ENCODE assay signal across 10 cellular contexts in the genomic region with DNA sequence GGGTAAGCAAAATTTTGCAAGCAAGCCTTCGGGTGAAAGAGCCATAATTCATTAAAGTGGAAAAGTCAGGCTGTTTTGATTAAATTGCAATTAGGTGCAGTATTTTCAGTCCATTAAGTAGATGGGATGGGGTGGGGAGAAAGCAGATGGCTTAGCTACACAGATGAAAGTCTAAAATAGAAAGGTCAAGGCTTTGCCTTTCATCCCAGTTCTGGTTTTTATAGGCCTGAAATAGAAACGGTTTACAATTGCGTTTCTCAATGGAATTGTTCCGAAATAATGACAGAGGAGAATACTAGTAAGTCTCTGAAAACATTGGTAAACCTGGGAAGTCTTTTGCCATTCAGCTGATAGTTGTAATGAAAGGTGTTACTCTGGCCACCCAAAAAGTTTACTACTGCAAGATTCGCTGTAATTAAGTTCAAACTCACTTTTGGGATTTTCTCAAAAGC. TPM values are rescaled to one million over a fixed set of nuclear protein-coding genes. Genes with fewer than 3 reads are reported as not detected.
DNase-seq lines count a peak whose midpoint lies in the region; ATAC-seq, FAIRE-seq and TF ChIP-seq lines count a peak whose summit lies in the region.
"Had no signal": no experiment of that assay in that cellular context is flagged by ENCODE, and none has a peak within 500 bp of the region (broad histone marks: within the 10 kb centered on the region; RNA-seq: fewer than 3 reads in every experiment).

No MANE protein-coding gene starts in this region.

- SMC1A ChIA-PET in GM12878 (lab: Charles Lee; ENCODE audit: uncharacterized antibody, unreplicated experiment), result interaction anchor here (1.4 kb wide), 1 partner anchor 253 kb away, joined by 4 read pairs; no protein-coding TSS in a partner anchor

- no peaks in the 10 kb centered on the region for H3K36me3 Mint-ChIP-seq in CD4-positive, alpha-beta memory T cell
- no peaks in the 10 kb centered on the region for H3K36me3 Mint-ChIP-seq in natural killer cell

- TF ChIP-seq CTCF in GM12878 (IDR thresholded peaks at IDR 0.05 in 2 of 3, conservative IDR thresholded peaks at IDR 0.05 in 1 of 3; ENCODE audit: control insufficient read depth in 2 of 3, extremely low read depth in 1 of 3, insufficient read depth in 1 of 3, low read depth in 3 of 3, low read length in 3 of 3) (no peak), natural killer cell (IDR thresholded peaks at IDR 0.05) (no peak)

- peak overlapping the region in 1 of 7 donors; percentile 58 for H3K27ac Mint-ChIP-seq in CD4-positive, alpha-beta memory T cell
- no peak overlapping the region for H3K27ac Mint-ChIP-seq in natural killer cell

- peaks cover 7 to 17% (median 13%) of the 10 kb centered on the region in 4 donors for H3K4me1 Mint-ChIP-seq in CD4-positive, alpha-beta memory T cell
- peaks cover 7 to 11% of the 10 kb centered on the region in 2 donors for H3K4me1 Mint-ChIP-seq in natural killer cell

- TF ChIP-seq POLR2A in GM12878 (IDR thresholded peaks at IDR 0.05; ENCODE audit: low read depth, low read length), result no peak

- ATAC-seq in GM12878 (no peak), natural killer cell (no peak), HG02588 (IDR thresholded peaks at IDR 0.05; ENCODE audit: unreplicated experiment) (no peak), esophagus mucosa (no peak)

- peaks cover 38 to 47% of the 10 kb centered on the region in 2 donors for H3K27me3 Mint-ChIP-seq in CD4-positive, alpha-beta memory T cell
- H3K27me3 Mint-ChIP-seq in natural killer cell (ENCODE audit: low read depth in 2 of 2), result peaks cover 47 to 61% of the 10 kb centered on the region in 2 donors

- peak overlapping the region; percentile 93 for H3K4me2 ChIP-seq in GM12878 (ENCODE audit: control insufficient read depth, insufficient read depth)

- H3K4me1 ChIP-seq in CD4-positive, alpha-beta memory T cell (ENCODE audit: insufficient read depth, low read length), result peaks cover 13% of the 10 kb centered on the region
- no peaks in the 10 kb centered on the region; the same call in 1 of the 2 replicates for H3K4me1 ChIP-seq in GM12878 (ENCODE audit: control insufficient read depth, insufficient read depth, low read length)

- TF ChIP-seq EP300 in GM12878 (IDR thresholded peaks at IDR 0.05; ENCODE audit: borderline replicate concordance in 1 of 2, control insufficient read depth in 1 of 2, low read depth in 2 of 2, low read length in 2 of 2), result no peak

- H3K9ac ChIP-seq in GM12878 (ENCODE audit: control insufficient read depth, insufficient read depth, low read length), result no peak overlapping the region

- H3K4me3 ChIP-seq in CD4-positive, alpha-beta memory T cell (ENCODE audit: low read length in 2 of 2), result no peak overlapping the region
- H3K4me3 ChIP-seq in GM12878, result peak overlapping the region; percentile 66; the same call in 1 of the 2 replicates

- peak; percentile 31 for FAIRE-seq in HTR-8/SVneo (lab: Jason Lieb, UNC)
- FAIRE-seq in GM12878 (lab: Jason Lieb, UNC), result no peak

- POLR2A ChIA-PET in CD4-positive, alpha-beta memory T cell (lab: Charles Lee; ENCODE audit: partially characterized antibody), result no interaction called here
- POLR2A ChIA-PET in GM12878 (lab: Charles Lee), result no interaction called here

- H3K36me3 ChIP-seq in CD4-positive, alpha-beta memory T cell (ENCODE audit: insufficient read depth, low read length), result no peaks in the 10 kb centered on the region
- no peaks in the 10 kb centered on the region for H3K36me3 ChIP-seq in GM12878 (ENCODE audit: control insufficient read depth in 2 of 2, insufficient read depth in 2 of 2, low read length in 1 of 2)

- peak overlapping the region; percentile 81 to 96 (median 94) for H3K4me3 Mint-ChIP-seq in CD4-positive, alpha-beta memory T cell
- peak overlapping the region; percentile 94 for H3K4me3 Mint-ChIP-seq in natural killer cell

- no peak overlapping the region for H2AFZ ChIP-seq in GM12878 (ENCODE audit: control insufficient read depth, low read depth, low read length)

- no peak for TF ChIP-seq RAD21 in GM12878 (IDR thresholded peaks at IDR 0.05; ENCODE audit: insufficient read depth, low read depth, low read length)

- RAD21 ChIA-PET in GM12878 (lab: Charles Lee; ENCODE audit: unreplicated experiment), result interaction anchor here (1.7 kb wide), 1 partner anchor 248 kb away, joined by 5 read pairs; no protein-coding TSS in a partner anchor

- CTCF ChIA-PET in CD4-positive, alpha-beta memory T cell (lab: Charles Lee; ENCODE audit: partially characterized antibody), result interaction anchor here (1.0 kb wide), 2 partner anchors 8 to 19 kb away, joined by 3 read pairs; no protein-coding TSS in a partner anchor
- CTCF ChIA-PET in GM12878 (lab: Yijun Ruan, JAX), result interaction anchor here (1.4 kb wide), 2 partner anchors 41 to 179 kb away, joined by 3 read pairs; no protein-coding TSS in a partner anchor

- H3K27ac ChIP-seq in CD4-positive, alpha-beta memory T cell (ENCODE audit: low read depth, low read length), result no peak overlapping the region
- no peak overlapping the region for H3K27ac ChIP-seq in GM12878 (ENCODE audit: control insufficient read depth, insufficient read depth)

- H3K9me3 Mint-ChIP-seq in CD4-positive, alpha-beta memory T cell, result peaks cover 0 to 3% (median 0%) of the 10 kb centered on the region in 8 donors
- H3K9me3 Mint-ChIP-seq in natural killer cell, result no peaks in the 10 kb centered on the region

- H3K27me3 ChIP-seq in CD4-positive, alpha-beta memory T cell (ENCODE audit: insufficient read depth, low read length), result peaks cover 22% of the 10 kb centered on the region
- H3K27me3 ChIP-seq in GM12878 (replicated peaks in 1 of 2; ENCODE audit: control insufficient read depth in 2 of 2, insufficient read depth in 2 of 2, low read length in 1 of 2), result peaks cover 11 to 13% of the 10 kb centered on the region in 2 experiments

- no peaks in the 10 kb centered on the region for H4K20me1 ChIP-seq in GM12878 (ENCODE audit: control insufficient read depth, insufficient read depth)

- H3K79me2 ChIP-seq in GM12878 (ENCODE audit: control insufficient read depth, insufficient read depth, low read length), result no peaks in the 10 kb centered on the region

- intact Hi-C loops in CD4-positive, alpha-beta memory T cell (cut with micrococcal nuclease), result no loop called here
- intact Hi-C loops in GM12878 (cut with micrococcal nuclease; ENCODE audit: unreplicated experiment) (no loop called here), natural killer cell (cut with micrococcal nuclease) (no loop called here)

- 54% methylated on average over 5 of the region's 5 CpGs for WGBS in GM12878 (ENCODE audit: insufficient coverage, insufficient replicate concordance, low lambda C conversion rate, missing lambda C conversion rate)

- in situ Hi-C loops in GM12878 (cut with MboI), result no loop called here

- no TSS peak for BruUV-seq in GM12878 (replicated peaks; lab: Mats Ljungman, UMichigan)

- H3K9me3 ChIP-seq in CD4-positive, alpha-beta memory T cell (ENCODE audit: control insufficient read depth in 1 of 2, low read length in 2 of 2), result no peaks in the 10 kb centered on the region
- no peaks in the 10 kb centered on the region for H3K9me3 ChIP-seq in GM12878 (replicated peaks; ENCODE audit: control insufficient read depth, insufficient read depth, low read length)

- no peak for DNase-seq in CD4-positive, alpha-beta memory T cell
- DNase-seq in HTR-8/SVneo (ENCODE audit: insufficient read length, low spot score), result no peak
- DNase-seq in GM12878 (ENCODE audit: low read depth, low spot score), result no peak
- DNase-seq in natural killer cell, result no peak
- DNase-seq in OCI-M2 (lab: John Stamatoyannopoulos, UW; ENCODE audit: unreplicated experiment), result no peak
- DNase-seq in islet precursor cell, result no peak
- DNase-seq: activated CD4-positive, alpha-beta T cell treated with anti-CD3 and anti-CD28 coated beads, Interleukin-2, amount 50 U/mL, for 1 hour had no signal

TF ChIP-seq in GM12878, 131 proteins besides CTCF, POLR2A, EP300 and RAD21:
- TF ChIP-seq ETV6 (conservative IDR thresholded peaks at IDR 0.05 in 1 of 2, IDR thresholded peaks at IDR 0.05 in 1 of 2; ENCODE audit: borderline replicate concordance in 1 of 2, low read depth in 1 of 2) (peak in 1 of 2 experiments; percentile 18; a peak in 1 of 4 replicates), IKZF2 (IDR thresholded peaks at IDR 0.05) (no peak)

RNA-seq across cellular contexts. Expression of gene PPM1E, which starts 1.5 kb away (rescaled TPM):
- total RNA-seq in CD4-positive, alpha-beta memory T cell, result not detected
- polyA plus RNA-seq in CD4-positive, alpha-beta memory T cell, result not detected
- not detected in 2 replicates for total RNA-seq in GM12878 (2013; cell fraction: nucleolus; rRNA removed)
- 0.23 and 0.33 TPM in 2 replicates for total RNA-seq in GM12878 (2014; rRNA removed)
- 0.18 TPM in 2 replicates for total RNA-seq in GM12878 (2014; rRNA removed; fragmentation: Illumina TruSeq; extraction: Trizol)
- total RNA-seq in GM12878 (2021), result 0.21 and 0.28 TPM in 2 replicates
- polyA plus RNA-seq in GM12878 (2011; ENCODE audit: low read depth), result not detected
- polyA plus RNA-seq in GM12878 (2011; rRNA removed), result 0.07 TPM in 2 replicates
- 0.03 and 0.05 TPM in 2 replicates for polyA plus RNA-seq in GM12878 (2011; cell fraction: cytosol; rRNA removed)
- 0.04 and 0.09 TPM in 2 replicates for polyA plus RNA-seq in GM12878 (2011; cell fraction: nucleus; rRNA removed)
- 0.04 TPM in 2 replicates for polyA plus RNA-seq in GM12878 (2012)
- polyA plus RNA-seq in GM12878 (2014; fragmentation: Illumina TruSeq; extraction: Trizol), result 0.13 and 0.22 TPM in 2 replicates
- polyA plus RNA-seq in GM12878 (2014; fragmentation: Nextera tagmentation; extraction: Ambion mirVana), result under 1 TPM; 0.07 to 0.08 TPM
- polyA plus RNA-seq in GM12878 (2014; rRNA removed), result 0.10 and 0.14 TPM in 2 replicates
- under 1 TPM; 0.13 to 0.24 TPM for polyA plus RNA-seq in GM12878 (2016; fragmentation: Nextera tagmentation; extraction: Ambion mirVana)
- polyA minus RNA-seq in GM12878 (2011; rRNA and poly(A)+ RNA removed), result under 0.01 and 0.07 TPM in 2 replicates
- polyA minus RNA-seq in GM12878 (2011; cell fraction: cytosol; rRNA and poly(A)+ RNA removed), result not detected in 2 replicates
- polyA minus RNA-seq in GM12878 (2011; cell fraction: nucleus; rRNA and poly(A)+ RNA removed), result 0.10 TPM in 1 of 2 replicates, not detected in the other
- total RNA-seq in natural killer cell, result not detected
- 0.04 TPM for total RNA-seq in esophagus mucosa
- total RNA-seq: pulmonary artery endothelial cell had no signal
